8 cellular contexts compared by ENCODE assay signal in the genomic region with DNA sequence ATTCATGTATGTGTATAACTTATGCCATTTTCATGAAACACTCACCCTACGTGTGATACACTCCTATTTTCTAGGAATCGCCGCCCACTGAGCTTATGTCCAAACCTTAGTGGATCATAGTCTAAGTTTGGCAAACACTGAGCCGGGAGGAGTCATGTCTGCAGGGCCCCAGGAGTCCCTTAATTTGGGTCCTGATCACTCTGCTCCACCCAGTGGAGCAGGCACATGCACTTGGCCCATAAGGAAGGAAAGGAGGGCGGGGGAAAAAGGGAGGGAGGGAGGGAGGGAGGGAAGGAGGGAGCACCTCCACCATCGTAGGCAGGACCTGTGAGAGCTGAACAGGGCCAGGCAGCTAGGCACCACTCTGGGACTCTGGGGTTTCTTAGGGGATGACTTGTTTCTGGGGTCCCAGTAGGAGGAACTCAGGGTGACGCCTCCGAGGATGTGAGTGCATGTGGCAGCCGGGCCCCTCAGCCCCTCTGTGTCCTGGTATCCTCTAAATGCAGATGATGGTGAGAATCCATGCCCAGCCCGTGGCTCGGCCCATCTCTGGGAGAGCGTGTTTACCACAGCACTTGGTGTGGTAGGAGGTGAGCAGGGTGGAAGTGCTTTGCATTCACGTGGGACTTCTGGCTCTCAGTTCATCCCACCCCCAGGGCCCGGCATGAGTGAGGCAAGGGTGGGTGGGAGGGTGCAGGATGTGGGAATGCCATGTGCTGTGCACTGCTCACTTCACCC.
DNase-seq lines count a peak whose midpoint lies in the region; ATAC-seq and TF ChIP-seq lines count a peak whose summit lies in the region.

No MANE protein-coding gene starts in this region.

- ATAC-seq in activated CD8-positive, alpha-beta T cell treated with anti-CD3 and anti-CD28 coated beads for 36 hours, result peak; percentile 11
- no peak for ATAC-seq in stimulated activated effector memory CD8-positive, alpha-beta T cell treated with anti-CD3 and anti-CD28 coated beads, Interleukin-12 subunit alpha, Interleukin-12 subunit beta, amount 100 ng/mL, for 72 hours
- no peak for ATAC-seq in GM18867 (IDR thresholded peaks at IDR 0.05; ENCODE audit: unreplicated experiment)
- no peak for ATAC-seq in HG02973 (IDR thresholded peaks at IDR 0.05; ENCODE audit: unreplicated experiment)

- peak in 42 of 76 experiments; percentile 10 to 74 (median 38) for DNase-seq in HUDEP-2 (lab: John Stamatoyannopoulos, UW; ENCODE audit: unreplicated experiment in 76 of 76)
- peak; percentile 77 for DNase-seq in activated CD8-positive, alpha-beta T cell treated with anti-CD3 and anti-CD28 coated beads for 36 hours
- DNase-seq in right atrium auricular region (ENCODE audit: low spot score), result no peak
- DNase-seq in stimulated activated effector memory CD8-positive, alpha-beta T cell treated with anti-CD3 and anti-CD28 coated beads, Interleukin-12 subunit alpha, Interleukin-12 subunit beta, amount 100 ng/mL, for 72 hours (ENCODE audit: low spot score in 2 of 2), result peak in 1 of 2 donors; percentile 78
- DNase-seq in SKM-1 treated with dmso at 0.1 percent for 144 hours (lab: John Stamatoyannopoulos, UW; ENCODE audit: unreplicated experiment), result no peak
- no peak for DNase-seq in glomerular visceral epithelial cell (ENCODE audit: extremely low spot score)

- POLR2A ChIA-PET in activated CD8-positive, alpha-beta T cell treated with anti-CD3 and anti-CD28 coated beads for 36 hours (lab: Charles Lee), result interaction anchor here (0.7 to 9.0 kb wide), 20 partner anchors 17 to 219 kb away, joined by 3 to 186 read pairs (median 10); no protein-coding TSS in a partner anchor

- peak overlapping the region; percentile 98 for H3K27ac Mint-ChIP-seq in activated CD8-positive, alpha-beta T cell treated with anti-CD3 and anti-CD28 coated beads for 36 hours
- H3K27ac Mint-ChIP-seq in stimulated activated effector memory CD8-positive, alpha-beta T cell treated with anti-CD3 and anti-CD28 coated beads, Interleukin-12 subunit alpha, Interleukin-12 subunit beta, amount 100 ng/mL, for 72 hours, result peak overlapping the region; percentile 99

- intact Hi-C loops in activated CD8-positive, alpha-beta T cell treated with anti-CD3 and anti-CD28 coated beads for 36 hours (cut with micrococcal nuclease), result loop anchor here (2.0 to 10.0 kb wide), 4 partner anchors 37 to 231 kb away; no protein-coding TSS in a partner anchor

- CTCF ChIA-PET in activated CD8-positive, alpha-beta T cell treated with anti-CD3 and anti-CD28 coated beads for 36 hours (lab: Charles Lee), result interaction anchor here (0.8 to 14.7 kb wide), 20 partner anchors 10 to 235 kb away, joined by 3 to 265 read pairs (median 8); no protein-coding TSS in a partner anchor

- no peak for TF ChIP-seq CTCF in activated CD8-positive, alpha-beta T cell treated with anti-CD3 and anti-CD28 coated beads for 36 hours (IDR thresholded peaks at IDR 0.05)
- TF ChIP-seq CTCF in right atrium auricular region (IDR thresholded peaks at IDR 0.05), result no peak

- no peak overlapping the region for H3K4me3 ChIP-seq in right atrium auricular region

- peak overlapping the region; percentile 79 to 81 for H3K27ac ChIP-seq in right atrium auricular region

- H3K4me1 Mint-ChIP-seq in activated CD8-positive, alpha-beta T cell treated with anti-CD3 and anti-CD28 coated beads for 36 hours (ENCODE audit: low read depth), result peaks cover 74% of the 10 kb centered on the region
- peaks cover 82% of the 10 kb centered on the region for H3K4me1 Mint-ChIP-seq in stimulated activated effector memory CD8-positive, alpha-beta T cell treated with anti-CD3 and anti-CD28 coated beads, Interleukin-12 subunit alpha, Interleukin-12 subunit beta, amount 100 ng/mL, for 72 hours

- no peaks in the 10 kb centered on the region for H3K9me3 Mint-ChIP-seq in activated CD8-positive, alpha-beta T cell treated with anti-CD3 and anti-CD28 coated beads for 36 hours
- H3K9me3 Mint-ChIP-seq in stimulated activated effector memory CD8-positive, alpha-beta T cell treated with anti-CD3 and anti-CD28 coated beads, Interleukin-12 subunit alpha, Interleukin-12 subunit beta, amount 100 ng/mL, for 72 hours, result no peaks in the 10 kb centered on the region

- no peaks in the 10 kb centered on the region for H3K36me3 Mint-ChIP-seq in activated CD8-positive, alpha-beta T cell treated with anti-CD3 and anti-CD28 coated beads for 36 hours (ENCODE audit: low read depth)
- H3K36me3 Mint-ChIP-seq in stimulated activated effector memory CD8-positive, alpha-beta T cell treated with anti-CD3 and anti-CD28 coated beads, Interleukin-12 subunit alpha, Interleukin-12 subunit beta, amount 100 ng/mL, for 72 hours, result peaks cover 21% of the 10 kb centered on the region

- no peaks in the 10 kb centered on the region for H3K9me3 ChIP-seq in right atrium auricular region

- peaks cover 0 to 30% of the 10 kb centered on the region in 2 donors for H3K4me1 ChIP-seq in right atrium auricular region

- H3K27me3 ChIP-seq in right atrium auricular region, result no peaks in the 10 kb centered on the region

- H3K27me3 Mint-ChIP-seq in activated CD8-positive, alpha-beta T cell treated with anti-CD3 and anti-CD28 coated beads for 36 hours, result no peaks in the 10 kb centered on the region

- no peaks in the 10 kb centered on the region for H3K36me3 ChIP-seq in right atrium auricular region

- H3K4me3 Mint-ChIP-seq in activated CD8-positive, alpha-beta T cell treated with anti-CD3 and anti-CD28 coated beads for 36 hours, result peak overlapping the region; percentile 72
- H3K4me3 Mint-ChIP-seq in stimulated activated effector memory CD8-positive, alpha-beta T cell treated with anti-CD3 and anti-CD28 coated beads, Interleukin-12 subunit alpha, Interleukin-12 subunit beta, amount 100 ng/mL, for 72 hours, result peak overlapping the region; percentile 79

Comparison
In these comparisons a context has a peak if more than half of its experiments do, and no peak if none do; other contexts are left out.
1. DNase-seq: peak in HUDEP-2 (42 of 76) and activated CD8-positive, alpha-beta T cell treated with anti-CD3 and anti-CD28 coated beads for 36 hours (single experiment); none in right atrium auricular region (single experiment), SKM-1 treated with dmso at 0.1 percent for 144 hours (single experiment) and glomerular visceral epithelial cell (single experiment).